ENCODE assay signal across 20 cellular contexts in the genomic region with DNA sequence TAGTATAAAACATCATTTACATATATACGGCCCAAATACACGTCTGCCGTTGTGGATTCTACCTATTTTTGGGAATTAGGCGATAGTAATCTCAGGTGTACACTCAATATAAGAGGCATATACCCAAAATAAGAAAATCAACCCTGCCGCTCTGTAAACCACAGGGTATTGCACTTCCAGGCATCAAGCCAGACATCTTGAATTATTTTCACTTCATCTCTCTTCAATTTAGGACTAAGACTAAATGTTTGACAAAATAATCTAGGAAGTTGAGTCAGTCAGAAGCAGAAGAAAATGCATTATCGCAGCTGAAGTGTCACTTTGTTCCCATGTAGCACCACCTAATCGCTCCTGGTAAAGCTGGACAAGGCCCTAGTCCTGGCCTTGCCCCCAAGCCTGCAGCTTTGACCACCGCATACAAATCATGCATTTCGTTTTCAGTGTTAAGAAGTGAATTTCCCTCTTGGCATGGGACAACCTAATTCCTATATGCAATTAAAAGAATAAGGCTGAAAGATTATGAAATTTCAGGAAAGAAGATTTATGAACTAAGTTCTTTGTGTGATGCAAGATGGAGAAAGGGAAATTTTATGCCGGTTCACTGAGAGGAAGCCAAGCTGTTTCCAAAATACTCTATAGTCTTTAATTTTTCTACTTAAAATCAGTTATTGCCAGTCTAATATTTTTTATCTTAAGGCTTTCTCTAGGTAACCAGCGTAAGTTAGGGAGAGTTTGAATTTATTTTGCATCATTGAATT. TPM values are rescaled to one million over a fixed set of nuclear protein-coding genes. Genes with fewer than 3 reads are reported as not detected.
DNase-seq lines count a peak whose midpoint lies in the region; ATAC-seq and TF ChIP-seq lines count a peak whose summit lies in the region.
"Had no signal": no experiment of that assay in that cellular context is flagged by ENCODE, and none has a peak within 500 bp of the region (broad histone marks: within the 10 kb centered on the region; RNA-seq: fewer than 3 reads in every experiment).

No MANE protein-coding gene starts in this region.

- H3K4me1 Mint-ChIP-seq in stimulated activated naive CD8-positive, alpha-beta T cell treated with anti-CD3 and anti-CD28 coated beads, Interleukin-15, amount 100 ng/mL, for 72 hours, result no peaks in the 10 kb centered on the region
- H3K4me1 Mint-ChIP-seq: CD4-positive, alpha-beta memory T cell had no signal

- ATAC-seq in stimulated activated naive CD8-positive, alpha-beta T cell treated with anti-CD3 and anti-CD28 coated beads, Interleukin-15, amount 100 ng/mL, for 72 hours, result no peak
- ATAC-seq: A549 had no signal

- H4K20me1 ChIP-seq in hepatocyte (ENCODE audit: insufficient read depth, poor library complexity, severe bottlenecking), result no peaks in the 10 kb centered on the region
- H4K20me1 ChIP-seq: BLaER1 had no signal

- H3K27me3 ChIP-seq in hepatocyte, result no peaks in the 10 kb centered on the region
- H3K27me3 ChIP-seq: BLaER1 had no signal

- H3K4me2 ChIP-seq in hepatocyte, result no peak overlapping the region
- H3K4me2 ChIP-seq: A549, BLaER1 had no signal

- H3K79me2 ChIP-seq in hepatocyte, result no peaks in the 10 kb centered on the region

- H3K4me3 ChIP-seq in AG10803 (ENCODE audit: low read length) (no peak overlapping the region), SK-N-MC (no peak overlapping the region), hepatocyte (no peak overlapping the region)
- H3K4me3 ChIP-seq: A549, BLaER1 had no signal

- peak overlapping the region; percentile 60; the same call in 1 of the 2 replicates for H3K27ac ChIP-seq in SK-N-MC
- no peak overlapping the region for H3K27ac ChIP-seq in hepatocyte
- H3K27ac ChIP-seq: 22Rv1, A549, BLaER1, HL-60 had no signal

- H3K9me3 Mint-ChIP-seq in stimulated activated naive CD8-positive, alpha-beta T cell treated with anti-CD3 and anti-CD28 coated beads, Interleukin-15, amount 100 ng/mL, for 72 hours, result peaks cover 0 to 7% of the 10 kb centered on the region in 2 donors
- H3K9me3 Mint-ChIP-seq: HFFc6 had no signal

- H2AFZ ChIP-seq in hepatocyte, result no peak overlapping the region

- H3K27ac Mint-ChIP-seq in stimulated activated naive CD8-positive, alpha-beta T cell treated with anti-CD3 and anti-CD28 coated beads, Interleukin-15, amount 100 ng/mL, for 72 hours, result no peak overlapping the region
- H3K27ac Mint-ChIP-seq: CD14-positive monocyte; CD4-positive, alpha-beta memory T cell; HFFc6 had no signal

- H3K9me2 ChIP-seq in hepatocyte (replicated peaks; ENCODE audit: insufficient read depth), result no peaks in the 10 kb centered on the region

- H3K4me1 ChIP-seq in hepatocyte (ENCODE audit: insufficient read depth), result no peaks in the 10 kb centered on the region
- H3K4me1 ChIP-seq: A549, BLaER1 had no signal

- in situ Hi-C loops in GM13976 (cut with MboI; ENCODE audit: low sequenced_read_pairs, unreplicated experiment), result no loop called here

- H3K4me3 Mint-ChIP-seq in stimulated activated naive CD8-positive, alpha-beta T cell treated with anti-CD3 and anti-CD28 coated beads, Interleukin-15, amount 100 ng/mL, for 72 hours, result no peak overlapping the region
- H3K4me3 Mint-ChIP-seq: CD14-positive monocyte; CD4-positive, alpha-beta memory T cell; HFFc6 had no signal

- H3K9me3 ChIP-seq in SK-N-MC (ENCODE audit: low read depth, low read length) (no peaks in the 10 kb centered on the region), hepatocyte (ENCODE audit: low read depth) (no peaks in the 10 kb centered on the region)
- H3K9me3 ChIP-seq: A549, BLaER1 had no signal

- no peak overlapping the region for H3K9ac ChIP-seq in SK-N-MC (ENCODE audit: insufficient read length)
- H3K9ac ChIP-seq: BLaER1 had no signal

- H3K27me3 Mint-ChIP-seq in stimulated activated naive CD8-positive, alpha-beta T cell treated with anti-CD3 and anti-CD28 coated beads, Interleukin-15, amount 100 ng/mL, for 72 hours, result no peaks in the 10 kb centered on the region

- no peak for TF ChIP-seq CTCF in AG10803 (conservative IDR thresholded peaks at IDR 0.05; ENCODE audit: low read length)
- no peak for TF ChIP-seq CTCF in GM13976 (IDR thresholded peaks at IDR 0.05; ENCODE audit: borderline replicate concordance, control extremely low read depth, extremely low read depth, insufficient read depth, missing control alignments)
- TF ChIP-seq CTCF in hepatocyte (IDR thresholded peaks at IDR 0.05; ENCODE audit: poor library complexity), result no peak

- DNase-seq in AG10803 (ENCODE audit: low read depth) (peak; percentile 30), SK-N-MC (ENCODE audit: low read depth, low spot score) (no peak), astrocyte of the hippocampus (ENCODE audit: low read depth, low spot score) (peak; percentile 20), fibroblast of peridontal ligament (ENCODE audit: extremely low read depth) (peak; percentile 81), GM13976 (ENCODE audit: low spot score) (no peak), NCI-H1417 treated with DMSO at 0.1 percent for 48 hours (lab: John Stamatoyannopoulos, UW) (no peak), hepatocyte (ENCODE audit: low spot score) (no peak)
- DNase-seq in stimulated activated naive CD8-positive, alpha-beta T cell treated with anti-CD3 and anti-CD28 coated beads, Interleukin-15, amount 100 ng/mL, for 72 hours, result no peak
- DNase-seq: CD4-positive, alpha-beta memory T cell; DMS153; DMS79; GDM1; HCEC 1CT; HFFc6 had no signal

- 95% methylated on average over 11 of the region's 11 CpGs for WGBS in hepatocyte (ENCODE audit: low lambda C conversion rate, missing lambda C conversion rate)

- H3K36me3 ChIP-seq in SK-N-MC (ENCODE audit: insufficient read depth, low read length) (no peaks in the 10 kb centered on the region), hepatocyte (replicated peaks; ENCODE audit: insufficient read depth, low read depth) (no peaks in the 10 kb centered on the region)
- H3K36me3 ChIP-seq: BLaER1 had no signal

RNA-seq across cellular contexts. Expression of a gene that starts 26.0 kb away (rescaled TPM):
- total RNA-seq in hepatocyte, result 0.36 and 1.6 TPM in 2 replicates
- 0.33 and 1.4 TPM in 2 replicates for polyA plus RNA-seq in hepatocyte
- total RNA-seq: CD4-positive, alpha-beta memory T cell; HT1080 had no signal
- polyA plus RNA-seq: CD14-positive monocyte; CD4-positive, alpha-beta memory T cell had no signal

Comparison
In these comparisons a context has a peak if more than half of its experiments do, and no peak if none do; other contexts are left out.
1. DNase-seq: peak in AG10803 (single experiment), astrocyte of the hippocampus (single experiment) and fibroblast of peridontal ligament (single experiment); none in SK-N-MC (single experiment), GM13976 (single experiment), NCI-H1417 treated with DMSO at 0.1 percent for 48 hours (single experiment), hepatocyte (single experiment) and stimulated activated naive CD8-positive, alpha-beta T cell treated with anti-CD3 and anti-CD28 coated beads, Interleukin-15, amount 100 ng/mL, for 72 hours (0 of 2).